ENCODE assay signal across 20 cellular contexts in genomic region chr7:57210212-57210611, GRCh38.
DNase-seq lines count a peak whose midpoint lies in the region; ATAC-seq and TF ChIP-seq lines count a peak whose summit lies in the region.
"Had no signal": no experiment of that assay in that cellular context is flagged by ENCODE, and none has a peak within 500 bp of the region (broad histone marks: within the 10 kb centered on the region; RNA-seq: fewer than 3 reads in every experiment).

No MANE protein-coding gene starts in this region.

- H3K36me3 ChIP-seq in stomach = no peaks in the 10 kb centered on the region
- H3K36me3 ChIP-seq: BLaER1, HAP-1 had no signal

- TF ChIP-seq CTCF in endothelial cell (IDR thresholded peaks at IDR 0.05; ENCODE audit: unreplicated experiment) = no peak
- TF ChIP-seq CTCF in osteocyte (IDR thresholded peaks at IDR 0.05) = no peak
- no peak for TF ChIP-seq CTCF in stomach (IDR thresholded peaks at IDR 0.05)

- H3K9me3 Mint-ChIP-seq in endothelial cell (ENCODE audit: unreplicated experiment) (peaks cover 46% of the 10 kb centered on the region), osteocyte (ENCODE audit: unreplicated experiment) (peaks cover 29% of the 10 kb centered on the region)

- H3K27me3 Mint-ChIP-seq in endothelial cell (ENCODE audit: unreplicated experiment) (peaks cover 14% of the 10 kb centered on the region), osteocyte (ENCODE audit: unreplicated experiment) (no peaks in the 10 kb centered on the region)
- H3K27me3 Mint-ChIP-seq: B cell; CD4-positive, CD25-positive, alpha-beta regulatory T cell had no signal

- no peak for ATAC-seq in activated CD4-positive, CD25-positive, alpha-beta regulatory T cell treated with anti-CD3 and anti-CD28 coated beads, Interleukin-2, amount 50 U/mL, for 24 hours
- ATAC-seq: CD8-positive, alpha-beta T cell had no signal

- no peak for TF ChIP-seq POLR2A in stomach (IDR thresholded peaks at IDR 0.05)

- H3K4me1 Mint-ChIP-seq in endothelial cell (ENCODE audit: unreplicated experiment) (no peaks in the 10 kb centered on the region), osteocyte (ENCODE audit: unreplicated experiment) (no peaks in the 10 kb centered on the region)
- H3K4me1 Mint-ChIP-seq: B cell had no signal

- no peak overlapping the region for H3K4me3 ChIP-seq in stomach
- H3K4me3 ChIP-seq: BLaER1, HAP-1 had no signal

- peak overlapping the region; percentile 48 for H3K27ac Mint-ChIP-seq in endothelial cell (ENCODE audit: unreplicated experiment)
- H3K27ac Mint-ChIP-seq in osteocyte (ENCODE audit: unreplicated experiment) = no peak overlapping the region
- H3K27ac Mint-ChIP-seq: B cell; CD4-positive, CD25-positive, alpha-beta regulatory T cell; CD8-positive, alpha-beta T cell; HFFc6 had no signal

- no peaks in the 10 kb centered on the region for H3K27me3 ChIP-seq in stomach
- H3K27me3 ChIP-seq: BLaER1 had no signal

- no peak for TF ChIP-seq EP300 in stomach (IDR thresholded peaks at IDR 0.05)

- DNase-seq in activated CD4-positive, CD25-positive, alpha-beta regulatory T cell treated with anti-CD3 and anti-CD28 coated beads, Interleukin-2, amount 50 U/mL, for 72 hours = peak; percentile 13
- no peak for DNase-seq in endothelial cell (ENCODE audit: low spot score)
- DNase-seq in osteocyte (ENCODE audit: extremely low spot score, unreplicated experiment) = peak; percentile 63
- peak; percentile 9 for DNase-seq in stomach
- DNase-seq in HuH-7 (ENCODE audit: low spot score) = no peak
- DNase-seq in NCI-H1048 (lab: John Stamatoyannopoulos, UW) = no peak
- no peak for DNase-seq in T-helper 1 cell
- DNase-seq: Caco-2; CD4-positive, CD25-positive, alpha-beta regulatory T cell; CD8-positive, alpha-beta T cell; DMS153; DND-41; GOT3; HFFc6 had no signal

- peaks cover 6 to 79% (median 54%) of the 10 kb centered on the region in 4 donors for H3K9me3 ChIP-seq in stomach
- H3K9me3 ChIP-seq: Caco-2, HAP-1 had no signal

- no peak overlapping the region for H3K4me3 Mint-ChIP-seq in endothelial cell (ENCODE audit: unreplicated experiment)
- no peak overlapping the region for H3K4me3 Mint-ChIP-seq in osteocyte (ENCODE audit: unreplicated experiment)
- H3K4me3 Mint-ChIP-seq: B cell; CD4-positive, CD25-positive, alpha-beta regulatory T cell; CD8-positive, alpha-beta T cell; HFFc6 had no signal

- no peak overlapping the region for H3K27ac ChIP-seq in stomach
- H3K27ac ChIP-seq: 22Rv1, BLaER1, C4-2B had no signal

- intact Hi-C loops in stomach (cut with DNase I; ENCODE audit: low total_unique reads) = no loop called here

- H3K36me3 Mint-ChIP-seq in endothelial cell (ENCODE audit: low read depth, unreplicated experiment) (peaks cover 21% of the 10 kb centered on the region), osteocyte (ENCODE audit: unreplicated experiment) (no peaks in the 10 kb centered on the region)
- H3K36me3 Mint-ChIP-seq: CD8-positive, alpha-beta T cell had no signal

- WGBS in stomach, 5 donors = 66 to 85% (median 79%) methylated on average over 2 to 3 of the region's 3 CpGs

- H3K4me1 ChIP-seq in stomach = no peaks in the 10 kb centered on the region
- H3K4me1 ChIP-seq: BLaER1, Caco-2, HAP-1 had no signal

Comparison
In these comparisons a context has a peak if more than half of its experiments do, and no peak if none do; other contexts are left out.
1. DNase-seq: peak in activated CD4-positive, CD25-positive, alpha-beta regulatory T cell treated with anti-CD3 and anti-CD28 coated beads, Interleukin-2, amount 50 U/mL, for 72 hours (single experiment), osteocyte (single experiment) and stomach (single experiment); none in endothelial cell (single experiment), HuH-7 (single experiment), NCI-H1048 (single experiment) and T-helper 1 cell (0 of 5).